Comparison of ENCODE assay signal across 8 cellular contexts in genomic region chr5:102755691-102756371, GRCh38. TPM values are rescaled to one million over a fixed set of nuclear protein-coding genes. Genes with fewer than 3 reads are reported as not detected.
A peak's percentile ranks its signal among the peaks of the same experiment; 100 is the strongest.
DNase-seq lines count a peak whose midpoint lies in the region; ATAC-seq lines count a peak whose summit lies in the region.

No MANE protein-coding gene starts in this region.

- ATAC-seq in GM18870 (IDR thresholded peaks at IDR 0.05; ENCODE audit: unreplicated experiment) (peak; percentile 88), HG03108 (IDR thresholded peaks at IDR 0.05; ENCODE audit: unreplicated experiment) (peak; percentile 69)

- peak; percentile 71 for DNase-seq in AG08395 (ENCODE audit: low spot score)
- DNase-seq in NCI-H460 (ENCODE audit: extremely low read depth, low read depth): peak; percentile 42
- DNase-seq in activated CD4-positive, alpha-beta T cell treated with anti-CD3 and anti-CD28 coated beads for 4 hours: peak; percentile 70 to 78
- peak; percentile 52 to 87 for DNase-seq in dermis microvascular lymphatic vessel endothelial cell (ENCODE audit: low read depth in 2 of 2)
- peak; percentile 36 for DNase-seq in medulla oblongata (ENCODE audit: extremely low spot score)
- peak; percentile 43 for DNase-seq in stimulated activated CD8-positive, alpha-beta memory T cell treated with anti-CD3 and anti-CD28 coated beads, Interleukin-12 subunit alpha, Interleukin-12 subunit beta, amount 100 ng/mL, for 1 hour (ENCODE audit: low read depth)

RNA-seq across cellular contexts. Expression of gene PAM, which starts 0.7 kb away (rescaled TPM):
- 80.8 and 83.3 TPM in 2 replicates for total RNA-seq in NCI-H460 (2014; rRNA removed; shearing (Covaris generic))
- 52.3 and 64.2 TPM in 2 replicates for polyA plus RNA-seq in NCI-H460 (2014; cell fraction: nucleus; rRNA removed)
- 205 and 318 TPM in 2 replicates for total RNA-seq in dermis microvascular lymphatic vessel endothelial cell

Comparison
In these comparisons a context has a peak if more than half of its experiments do, and no peak if none do; other contexts are left out.
1. Peak in every context shown above with its lines: DNase-seq and ATAC-seq.